ENCODE assay signal across 8 cellular contexts in the genomic region with DNA sequence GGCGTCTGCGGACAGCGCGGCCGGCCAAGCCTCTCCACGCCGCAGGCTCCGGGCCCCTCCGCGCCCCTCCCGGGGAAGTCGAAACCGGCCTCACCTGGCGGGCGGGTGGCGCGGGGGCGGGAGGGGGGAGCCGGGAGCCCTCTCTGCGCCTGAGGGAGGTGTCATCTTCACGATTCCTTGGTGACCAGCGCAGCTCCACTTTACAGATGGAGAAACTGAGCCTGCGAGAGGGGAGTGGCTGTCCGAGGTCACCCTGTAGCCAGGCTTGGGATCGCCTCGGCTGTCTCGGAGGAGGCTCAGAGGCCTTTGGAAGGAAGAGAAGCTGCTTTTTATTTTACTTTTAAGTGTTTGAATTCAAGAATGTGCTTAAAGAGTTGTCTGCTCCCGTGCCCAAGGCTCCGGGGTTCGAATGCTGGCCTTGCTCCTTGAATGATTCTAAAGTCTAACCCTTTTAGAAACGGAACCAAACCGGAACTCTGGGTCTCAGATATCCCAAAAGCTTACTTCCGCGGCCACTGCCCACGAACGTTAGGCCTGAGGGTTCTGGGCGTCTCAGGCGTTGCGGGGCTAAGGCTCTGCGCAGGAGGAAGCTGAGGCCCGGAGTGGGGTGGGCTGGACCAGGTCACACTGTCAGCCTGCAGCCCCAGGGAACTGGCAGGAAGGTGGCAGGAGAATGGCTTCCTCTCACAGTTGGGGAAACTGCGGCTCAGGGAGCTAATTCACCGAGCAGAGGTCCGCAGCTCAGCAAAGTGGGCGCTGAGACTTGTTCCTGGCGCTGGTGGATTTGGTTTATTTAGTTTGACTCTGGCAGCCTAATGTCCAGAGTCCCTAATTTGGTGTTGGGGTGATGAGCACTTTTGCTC. TPM values are rescaled to one million over a fixed set of nuclear protein-coding genes. Genes with fewer than 3 reads are reported as not detected.
DNase-seq lines count a peak whose midpoint lies in the region; ATAC-seq and TF ChIP-seq lines count a peak whose summit lies in the region.

No MANE protein-coding gene starts in this region.

- peak overlapping the region; percentile 96 to 100 (median 100) for H3K27ac Mint-ChIP-seq in CD4-positive, CD25-positive, alpha-beta regulatory T cell

- peak in 1 of 2 donors; percentile 9 for ATAC-seq in CD4-positive, CD25-positive, alpha-beta regulatory T cell (ENCODE audit: low read depth in 2 of 2)

- no peak overlapping the region for H2AFZ ChIP-seq in fibroblast of lung (ENCODE audit: low read length)

- intact Hi-C loops in sigmoid colon (cut with DNase I) = no loop called here

- H3K4me2 ChIP-seq in fibroblast of lung (ENCODE audit: extremely low read depth, insufficient read depth, low read length) = peak overlapping the region; percentile 51

- H3K4me3 ChIP-seq in CD4-positive, CD25-positive, alpha-beta regulatory T cell (ENCODE audit: low read depth, low read length) = peak overlapping the region; percentile 86
- H3K4me3 ChIP-seq in HFF-Myc (replicated peaks; ENCODE audit: low read depth, low read length) (peak overlapping the region; percentile 23), fibroblast of lung (replicated peaks in 1 of 4; ENCODE audit: control extremely low read depth in 1 of 4, insufficient read depth in 1 of 4, low read depth in 3 of 4, low read length in 4 of 4) (peak overlapping the region in 1 of 4 experiments; percentile 40), sigmoid colon (peak overlapping the region; percentile 36 to 60 (median 50))

- no peaks in the 10 kb centered on the region for H3K79me2 ChIP-seq in fibroblast of lung (ENCODE audit: control insufficient read depth, insufficient read depth, low read length)

- H3K27ac ChIP-seq in CD4-positive, CD25-positive, alpha-beta regulatory T cell (ENCODE audit: insufficient read depth, low read length, poor library complexity, severe bottlenecking) = peak overlapping the region; percentile 89
- H3K27ac ChIP-seq in fibroblast of lung (ENCODE audit: insufficient read depth, low read length) (no peak overlapping the region), sigmoid colon (peak overlapping the region in 3 of 4 donors; percentile 12 to 52 (median 42))

- H3K27me3 ChIP-seq in CD4-positive, CD25-positive, alpha-beta regulatory T cell (ENCODE audit: control insufficient read depth, insufficient read depth, low read length) = no peaks in the 10 kb centered on the region
- no peaks in the 10 kb centered on the region for H3K27me3 ChIP-seq in fibroblast of lung (ENCODE audit: control insufficient read depth, insufficient read depth, low read length)
- no peaks in the 10 kb centered on the region for H3K27me3 ChIP-seq in sigmoid colon

- H3K9ac ChIP-seq in fibroblast of lung (ENCODE audit: insufficient read depth, low read length) = no peak overlapping the region

- no peaks in the 10 kb centered on the region for H4K20me1 ChIP-seq in fibroblast of lung (ENCODE audit: control insufficient read depth, extremely low read depth, insufficient read depth, low read length)

- peak in 2 of 3 donors; percentile 17 to 59 for DNase-seq in CD4-positive, CD25-positive, alpha-beta regulatory T cell
- no peak for DNase-seq in HFF-Myc (ENCODE audit: extremely low read depth, low read depth)
- peak; percentile 83 for DNase-seq in UCSD-AML1 (lab: John Stamatoyannopoulos, UW; ENCODE audit: unreplicated experiment)
- DNase-seq in fibroblast of lung (ENCODE audit: low read depth in 2 of 2) = no peak
- DNase-seq in sigmoid colon = no peak
- DNase-seq in NCI-H774 (lab: John Stamatoyannopoulos, UW) = no peak
- DNase-seq in NCI-H82 (lab: John Stamatoyannopoulos, UW) = no peak
- no peak for DNase-seq in NCI-H510A (lab: John Stamatoyannopoulos, UW)

- no peaks in the 10 kb centered on the region for H3K9me3 Mint-ChIP-seq in CD4-positive, CD25-positive, alpha-beta regulatory T cell

- peaks cover 71% of the 10 kb centered on the region for H3K4me1 ChIP-seq in CD4-positive, CD25-positive, alpha-beta regulatory T cell (ENCODE audit: control insufficient read depth, insufficient read depth, low read length, poor library complexity, severe bottlenecking)
- H3K4me1 ChIP-seq in fibroblast of lung (ENCODE audit: control insufficient read depth, extremely low read depth, insufficient read depth, low read length) (no peaks in the 10 kb centered on the region), sigmoid colon (peaks cover 0 to 36% (median 23%) of the 10 kb centered on the region in 4 donors)

- no peaks in the 10 kb centered on the region for H3K27me3 Mint-ChIP-seq in CD4-positive, CD25-positive, alpha-beta regulatory T cell

- TF ChIP-seq EP300 in sigmoid colon (IDR thresholded peaks at IDR 0.05) = no peak

- no peak for TF ChIP-seq POLR2A in sigmoid colon (IDR thresholded peaks at IDR 0.05)

- H3K4me3 Mint-ChIP-seq in CD4-positive, CD25-positive, alpha-beta regulatory T cell = peak overlapping the region; percentile 92 to 99 (median 95)

- H3K36me3 Mint-ChIP-seq in CD4-positive, CD25-positive, alpha-beta regulatory T cell = peaks cover 9% of the 10 kb centered on the region

- H3K4me1 Mint-ChIP-seq in CD4-positive, CD25-positive, alpha-beta regulatory T cell = peaks cover 13 to 82% (median 39%) of the 10 kb centered on the region in 4 donors

- no peaks in the 10 kb centered on the region for H3K36me3 ChIP-seq in CD4-positive, CD25-positive, alpha-beta regulatory T cell (ENCODE audit: control insufficient read depth, insufficient read depth, low read length)
- H3K36me3 ChIP-seq in fibroblast of lung (ENCODE audit: control insufficient read depth, insufficient read depth, low read length) = no peaks in the 10 kb centered on the region
- H3K36me3 ChIP-seq in sigmoid colon = no peaks in the 10 kb centered on the region

- TF ChIP-seq CTCF in HFF-Myc (IDR thresholded peaks at IDR 0.05; ENCODE audit: low read depth, low read length, missing control alignments) (no peak), fibroblast of lung (conservative IDR thresholded peaks at IDR 0.05 in 1 of 2, IDR thresholded peaks at IDR 0.05 in 1 of 2; ENCODE audit: low read depth in 1 of 2, low read length in 2 of 2) (no peak), sigmoid colon (IDR thresholded peaks at IDR 0.05) (no peak)

- H3K9me3 ChIP-seq in CD4-positive, CD25-positive, alpha-beta regulatory T cell (ENCODE audit: control insufficient read depth in 2 of 2, low read length in 2 of 2) = no peaks in the 10 kb centered on the region
- no peaks in the 10 kb centered on the region for H3K9me3 ChIP-seq in fibroblast of lung (ENCODE audit: control insufficient read depth, insufficient read depth, low read depth, low read length)
- no peaks in the 10 kb centered on the region for H3K9me3 ChIP-seq in sigmoid colon

- 22 to 29% methylated on average over 46 of the region's 46 CpGs for WGBS in sigmoid colon, 2 donors

RNA-seq across cellular contexts. Expression of a gene that starts 0.8 kb away (rescaled TPM):
- total RNA-seq in CD4-positive, CD25-positive, alpha-beta regulatory T cell = 68.7 TPM
- polyA plus RNA-seq in CD4-positive, CD25-positive, alpha-beta regulatory T cell = 100 to 1,000 TPM; 187 to 229 (median 210) TPM
- total RNA-seq in fibroblast of lung (2.8 and 4.6 TPM in 2 replicates), sigmoid colon (1 to 10 TPM; 1.9 to 7.2 (median 4.7) TPM)
- polyA plus RNA-seq in fibroblast of lung (0.17 and 1.4 TPM in 2 replicates), sigmoid colon (10 to 100 TPM in 1 of 3 donors, under 1 TPM in 1, not detected in 1; 0.92 to 15.2 TPM)
- 3.1 TPM in 1 of 2 replicates, not detected in the other for polyA plus RNA-seq in fibroblast of lung (2012)
- polyA minus RNA-seq in fibroblast of lung (ENCODE audit: low replicate concordance) = 6.9 TPM in 1 of 2 replicates, not detected in the other

RNA-seq across cellular contexts. Expression of a gene that starts 36.7 kb away (rescaled TPM):
- total RNA-seq in CD4-positive, CD25-positive, alpha-beta regulatory T cell = 60.0 TPM
- 10 to 100 TPM; 64.8 to 89.1 (median 75.3) TPM for polyA plus RNA-seq in CD4-positive, CD25-positive, alpha-beta regulatory T cell
- 72.7 and 91.0 TPM in 2 replicates for total RNA-seq in fibroblast of lung
- polyA plus RNA-seq in fibroblast of lung = 30.2 and 40.0 TPM in 2 replicates
- 48.2 and 72.7 TPM in 2 replicates for polyA plus RNA-seq in fibroblast of lung (2012)
- polyA minus RNA-seq in fibroblast of lung (ENCODE audit: low replicate concordance) = 47.2 and 92.9 TPM in 2 replicates
- total RNA-seq in sigmoid colon = 10 to 100 TPM; 51.2 to 88.4 (median 85.0) TPM
- polyA plus RNA-seq in sigmoid colon = 10 to 100 TPM; 56.8 to 87.2 (median 66.1) TPM

Comparison
In these comparisons a context has a peak if more than half of its experiments do, and no peak if none do; other contexts are left out.
1. DNase-seq: peak in CD4-positive, CD25-positive, alpha-beta regulatory T cell (2 of 3) and UCSD-AML1 (single experiment); none in HFF-Myc (single experiment), fibroblast of lung (0 of 2), sigmoid colon (single experiment), NCI-H774 (single experiment), NCI-H82 (single experiment) and NCI-H510A (single experiment).